In the genomic region with DNA sequence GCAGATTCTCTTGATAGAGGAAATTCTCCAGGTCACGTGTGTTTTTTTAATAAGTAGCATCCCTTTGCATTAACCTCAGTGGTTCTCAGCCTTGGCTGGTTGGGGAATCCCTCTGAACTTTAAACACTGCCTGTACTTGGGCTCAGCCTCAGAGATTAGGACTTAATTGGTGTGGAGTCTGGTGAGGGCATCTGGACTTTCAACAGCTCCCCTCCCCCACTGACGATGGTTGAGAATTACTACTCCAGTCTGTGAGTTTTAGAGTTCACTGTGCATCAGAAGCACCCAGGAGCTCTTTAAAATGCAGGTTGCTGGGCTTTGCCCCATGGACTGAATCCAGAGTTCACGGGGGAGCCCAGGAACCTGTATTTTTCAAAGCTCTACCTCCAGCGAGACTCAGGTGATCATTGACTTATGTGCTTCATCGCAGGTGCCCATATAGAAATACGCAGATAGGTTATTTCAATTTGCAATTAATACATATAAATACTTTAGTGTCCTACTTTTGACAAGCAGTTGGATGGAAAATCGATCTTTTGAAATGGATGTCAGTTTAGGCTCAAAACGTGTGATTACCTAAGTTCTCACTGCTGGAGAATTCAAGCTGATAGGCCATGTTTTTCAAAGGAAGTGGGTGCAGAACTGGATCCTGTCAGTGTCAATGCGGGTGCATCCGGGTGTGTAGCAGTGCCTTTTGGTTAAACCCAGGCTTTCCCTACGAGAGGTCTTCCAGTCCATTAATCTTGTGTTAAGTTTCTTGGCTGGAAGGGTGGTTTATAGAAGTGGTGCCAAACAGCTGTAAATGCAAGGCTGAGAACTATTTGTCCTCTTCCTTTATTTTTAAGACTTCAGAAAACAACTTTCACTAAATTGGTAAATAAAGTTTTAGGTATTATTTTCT, we compare ENCODE assay signal across 12 cellular contexts.
DNase-seq lines count a peak whose midpoint lies in the region; ATAC-seq and TF ChIP-seq lines count a peak whose summit lies in the region.
"Had no signal": no experiment of that assay in that cellular context is flagged by ENCODE, and none has a peak within 500 bp of the region (broad histone marks: within the 10 kb centered on the region; RNA-seq: fewer than 3 reads in every experiment).

No MANE protein-coding gene starts in this region.

- TF ChIP-seq CTCF in choroid plexus epithelial cell (conservative IDR thresholded peaks at IDR 0.05; ENCODE audit: low read depth, low read length) = no peak
- TF ChIP-seq CTCF in lower lobe of right lung (IDR thresholded peaks at IDR 0.05) = no peak
- no peak for TF ChIP-seq CTCF in upper lobe of left lung (IDR thresholded peaks at IDR 0.05)
- TF ChIP-seq CTCF in HFFc6 (IDR thresholded peaks at IDR 0.05) = no peak

- no peaks in the 10 kb centered on the region for H3K36me3 Mint-ChIP-seq in HFFc6 (ENCODE audit: low read depth)

- peak overlapping the region; percentile 58 for H3K27ac ChIP-seq in lower lobe of right lung
- H3K27ac ChIP-seq in upper lobe of left lung = peak overlapping the region; percentile 32 to 72 (median 58)
- H3K27ac ChIP-seq: colonic mucosa had no signal

- H3K4me1 Mint-ChIP-seq in HFFc6 (ENCODE audit: low read depth) = no peaks in the 10 kb centered on the region

- H3K4me3 ChIP-seq in choroid plexus epithelial cell (ENCODE audit: low read depth, low read length) (no peak overlapping the region), lower lobe of right lung (no peak overlapping the region), upper lobe of left lung (no peak overlapping the region)
- H3K4me3 ChIP-seq: colonic mucosa, K562 had no signal

- H3K27me3 ChIP-seq in lower lobe of right lung (ENCODE audit: low read depth) = no peaks in the 10 kb centered on the region
- no peaks in the 10 kb centered on the region for H3K27me3 ChIP-seq in upper lobe of left lung
- H3K27me3 ChIP-seq: colonic mucosa had no signal

- WGBS in upper lobe of left lung, 2 donors = 34 to 40% methylated on average over 11 of the region's 11 CpGs

- H3K9me3 ChIP-seq in lower lobe of right lung = no peaks in the 10 kb centered on the region
- no peaks in the 10 kb centered on the region for H3K9me3 ChIP-seq in upper lobe of left lung
- H3K9me3 ChIP-seq: colonic mucosa had no signal

- H3K9me3 Mint-ChIP-seq in HFFc6 = no peaks in the 10 kb centered on the region
- H3K9me3 Mint-ChIP-seq: activated T-cell treated with anti-CD3 and anti-CD28 coated beads, Interleukin-2, amount 50 U/mL, for 4 hours had no signal

- peak; percentile 13 for DNase-seq in NCI-H2171 treated with DMSO at 0.1 percent for 48 hours (lab: John Stamatoyannopoulos, UW)
- DNase-seq in NCI-H2171 (lab: John Stamatoyannopoulos, UW) = no peak
- DNase-seq in choroid plexus epithelial cell (ENCODE audit: low read depth) = peak; percentile 34
- DNase-seq in lower lobe of right lung = no peak
- DNase-seq in upper lobe of left lung = no peak
- no peak for DNase-seq in 8988T
- no peak for DNase-seq in SKM-1 (lab: John Stamatoyannopoulos, UW; ENCODE audit: unreplicated experiment)
- no peak for DNase-seq in HFFc6
- DNase-seq: activated T-cell treated with anti-CD3 and anti-CD28 coated beads, Interleukin-2, amount 50 U/mL, for 4 hours; colonic mucosa; T-helper 9 cell had no signal

- peaks cover 2% of the 10 kb centered on the region; the same call in 1 of the 2 replicates for H3K27me3 Mint-ChIP-seq in HFFc6 (ENCODE audit: insufficient read depth)

- no peak for TF ChIP-seq POLR2A in upper lobe of left lung (IDR thresholded peaks at IDR 0.05)

- TF ChIP-seq EP300 in upper lobe of left lung (IDR thresholded peaks at IDR 0.05) = no peak

- H3K36me3 ChIP-seq in lower lobe of right lung (peaks cover 10% of the 10 kb centered on the region), upper lobe of left lung (no peaks in the 10 kb centered on the region)
- H3K36me3 ChIP-seq: colonic mucosa had no signal

- ATAC-seq in lower lobe of right lung = peak; percentile 20 to 35
- ATAC-seq in upper lobe of left lung (ENCODE audit: low FRiP score in 2 of 2) = peak in 1 of 2 donors; percentile 43
- ATAC-seq: activated T-cell treated with anti-CD3 and anti-CD28 coated beads, Interleukin-2, amount 50 U/mL, for 4 hours; K562 had no signal

- no peak overlapping the region for H3K27ac Mint-ChIP-seq in HFFc6

- H3K4me3 Mint-ChIP-seq in HFFc6 = no peak overlapping the region
- H3K4me3 Mint-ChIP-seq: activated T-cell treated with anti-CD3 and anti-CD28 coated beads, Interleukin-2, amount 50 U/mL, for 4 hours had no signal

- H3K4me1 ChIP-seq in lower lobe of right lung = peaks cover 73% of the 10 kb centered on the region
- H3K4me1 ChIP-seq in upper lobe of left lung = peaks cover 17 to 59% (median 35%) of the 10 kb centered on the region in 4 donors
- H3K4me1 ChIP-seq: colonic mucosa had no signal

- intact Hi-C loops in lower lobe of right lung (cut with DNase I) = no loop called here

Comparison
In these comparisons a context has a peak if more than half of its experiments do, and no peak if none do; other contexts are left out.
1. DNase-seq: peak in NCI-H2171 treated with DMSO at 0.1 percent for 48 hours (single experiment) and choroid plexus epithelial cell (single experiment); none in NCI-H2171 (single experiment), lower lobe of right lung (single experiment), upper lobe of left lung (0 of 2), 8988T (single experiment), SKM-1 (single experiment) and HFFc6 (single experiment).